8 cellular contexts compared by ENCODE assay signal in the genomic region with DNA sequence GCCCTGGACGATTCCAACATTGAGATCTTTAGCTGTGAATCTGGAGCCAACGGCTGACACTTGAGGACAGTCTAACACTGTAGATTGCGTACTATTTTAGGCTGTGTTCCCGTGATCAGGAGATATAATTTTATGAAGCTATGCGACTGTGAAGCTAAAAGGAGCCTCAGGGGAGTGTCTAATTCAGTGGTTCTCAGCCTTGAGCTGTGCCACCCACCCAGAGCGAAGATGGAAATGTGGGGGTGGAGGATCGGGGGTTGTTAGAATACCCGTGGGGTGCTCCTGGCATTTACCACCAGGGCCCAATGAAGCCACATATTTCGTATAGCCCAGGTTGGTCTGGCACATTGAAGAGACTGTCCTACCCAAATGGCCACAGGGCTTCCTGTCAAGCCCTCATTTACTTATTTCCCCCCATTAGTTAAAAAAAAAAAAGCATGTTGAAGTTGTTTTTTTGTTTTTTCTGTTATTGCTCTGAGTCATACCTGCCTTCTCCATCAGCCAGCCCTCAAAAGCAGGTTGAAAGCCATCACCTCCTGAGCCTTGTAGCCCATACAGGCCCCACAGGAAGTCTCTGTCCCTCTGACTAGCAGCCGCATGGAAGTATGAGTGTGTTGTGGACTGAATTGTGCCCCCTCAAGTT.
DNase-seq lines count a peak whose midpoint lies in the region; ATAC-seq and TF ChIP-seq lines count a peak whose summit lies in the region.

No MANE protein-coding gene starts in this region.

- WGBS in thymus, result 74% methylated on average over 10 of the region's 10 CpGs
- WGBS in hepatocyte (ENCODE audit: low lambda C conversion rate, missing lambda C conversion rate), result 95% methylated on average over 10 of the region's 10 CpGs

- TF ChIP-seq CTCF in hepatocyte (IDR thresholded peaks at IDR 0.05; ENCODE audit: poor library complexity), result no peak

- peak overlapping the region; percentile 84 to 94 (median 89) for H3K27ac Mint-ChIP-seq in CD4-positive, CD25-positive, alpha-beta regulatory T cell
- peak overlapping the region; percentile 30 to 94 (median 76) for H3K27ac Mint-ChIP-seq in IgD-negative memory B cell

- DNase-seq in CD4-positive, CD25-positive, alpha-beta regulatory T cell, result peak in 1 of 3 donors; percentile 80
- peak; percentile 24 for DNase-seq in germinal center (ENCODE audit: low spot score)
- DNase-seq in NCI-H748 treated with DMSO at 0.1 percent for 48 hours (lab: John Stamatoyannopoulos, UW), result no peak
- no peak for DNase-seq in hepatocyte (ENCODE audit: low spot score)
- no peak for DNase-seq in COLO668 (lab: John Stamatoyannopoulos, UW; ENCODE audit: unreplicated experiment)

- peaks cover 26% of the 10 kb centered on the region for H3K36me3 Mint-ChIP-seq in CD4-positive, CD25-positive, alpha-beta regulatory T cell
- no peaks in the 10 kb centered on the region for H3K36me3 Mint-ChIP-seq in IgD-negative memory B cell

- peaks cover 33% of the 10 kb centered on the region for H3K4me1 ChIP-seq in CD4-positive, CD25-positive, alpha-beta regulatory T cell (ENCODE audit: control insufficient read depth, insufficient read depth, low read length, poor library complexity, severe bottlenecking)
- H3K4me1 ChIP-seq in thymus (ENCODE audit: control insufficient read depth, insufficient read depth, low read length), result peaks cover 8% of the 10 kb centered on the region
- peaks cover 19% of the 10 kb centered on the region for H3K4me1 ChIP-seq in hepatocyte (ENCODE audit: insufficient read depth)

- H3K4me3 ChIP-seq in CD4-positive, CD25-positive, alpha-beta regulatory T cell (ENCODE audit: low read depth, low read length), result no peak overlapping the region
- H3K4me3 ChIP-seq in thymus (ENCODE audit: low read length), result no peak overlapping the region
- no peak overlapping the region for H3K4me3 ChIP-seq in hepatocyte

- H3K9me2 ChIP-seq in hepatocyte (replicated peaks; ENCODE audit: insufficient read depth), result no peaks in the 10 kb centered on the region

- no peaks in the 10 kb centered on the region for H3K27me3 ChIP-seq in CD4-positive, CD25-positive, alpha-beta regulatory T cell (ENCODE audit: control insufficient read depth, insufficient read depth, low read length)
- H3K27me3 ChIP-seq in thymus (ENCODE audit: control insufficient read depth, insufficient read depth) (no peaks in the 10 kb centered on the region), hepatocyte (no peaks in the 10 kb centered on the region)

- peaks cover 15% of the 10 kb centered on the region for H3K79me2 ChIP-seq in hepatocyte

- H3K36me3 ChIP-seq in CD4-positive, CD25-positive, alpha-beta regulatory T cell (ENCODE audit: control insufficient read depth, insufficient read depth, low read length), result peaks cover 10% of the 10 kb centered on the region
- peaks cover 25% of the 10 kb centered on the region for H3K36me3 ChIP-seq in thymus (ENCODE audit: control insufficient read depth, insufficient read depth)
- no peaks in the 10 kb centered on the region for H3K36me3 ChIP-seq in hepatocyte (replicated peaks; ENCODE audit: insufficient read depth, low read depth)

- no peak overlapping the region for H3K4me2 ChIP-seq in hepatocyte

- ATAC-seq in CD4-positive, CD25-positive, alpha-beta regulatory T cell (ENCODE audit: low read depth in 2 of 2), result peak; percentile 69 to 82
- ATAC-seq in GM21381 (IDR thresholded peaks at IDR 0.05; ENCODE audit: unreplicated experiment), result peak; percentile 45

- no peak overlapping the region for H3K27ac ChIP-seq in CD4-positive, CD25-positive, alpha-beta regulatory T cell (ENCODE audit: insufficient read depth, low read length, poor library complexity, severe bottlenecking)
- peak overlapping the region; percentile 64 for H3K27ac ChIP-seq in thymus (ENCODE audit: low read depth)
- H3K27ac ChIP-seq in hepatocyte, result no peak overlapping the region

- no peaks in the 10 kb centered on the region for H3K9me3 Mint-ChIP-seq in CD4-positive, CD25-positive, alpha-beta regulatory T cell
- H3K9me3 Mint-ChIP-seq in IgD-negative memory B cell, result no peaks in the 10 kb centered on the region

- H3K9me3 ChIP-seq in CD4-positive, CD25-positive, alpha-beta regulatory T cell (ENCODE audit: control insufficient read depth in 2 of 2, low read length in 2 of 2), result no peaks in the 10 kb centered on the region
- H3K9me3 ChIP-seq in thymus (ENCODE audit: control insufficient read depth) (no peaks in the 10 kb centered on the region), hepatocyte (ENCODE audit: low read depth) (no peaks in the 10 kb centered on the region)

- H3K4me1 Mint-ChIP-seq in CD4-positive, CD25-positive, alpha-beta regulatory T cell, result peaks cover 35 to 57% (median 43%) of the 10 kb centered on the region in 4 donors
- peaks cover 50 to 59% (median 59%) of the 10 kb centered on the region in 3 donors for H3K4me1 Mint-ChIP-seq in IgD-negative memory B cell

- no peaks in the 10 kb centered on the region for H3K27me3 Mint-ChIP-seq in CD4-positive, CD25-positive, alpha-beta regulatory T cell
- H3K27me3 Mint-ChIP-seq in IgD-negative memory B cell, result no peaks in the 10 kb centered on the region

- H3K4me3 Mint-ChIP-seq in CD4-positive, CD25-positive, alpha-beta regulatory T cell, result peak overlapping the region in 3 of 4 donors; percentile 2 to 61 (median 6)
- H3K4me3 Mint-ChIP-seq in IgD-negative memory B cell, result peak overlapping the region in 3 of 4 donors; percentile 16 to 75 (median 75)

- H2AFZ ChIP-seq in hepatocyte, result no peak overlapping the region

- no peaks in the 10 kb centered on the region for H4K20me1 ChIP-seq in hepatocyte (ENCODE audit: insufficient read depth, poor library complexity, severe bottlenecking)
